Comparison of ENCODE assay signal across 11 cellular contexts in the genomic region with DNA sequence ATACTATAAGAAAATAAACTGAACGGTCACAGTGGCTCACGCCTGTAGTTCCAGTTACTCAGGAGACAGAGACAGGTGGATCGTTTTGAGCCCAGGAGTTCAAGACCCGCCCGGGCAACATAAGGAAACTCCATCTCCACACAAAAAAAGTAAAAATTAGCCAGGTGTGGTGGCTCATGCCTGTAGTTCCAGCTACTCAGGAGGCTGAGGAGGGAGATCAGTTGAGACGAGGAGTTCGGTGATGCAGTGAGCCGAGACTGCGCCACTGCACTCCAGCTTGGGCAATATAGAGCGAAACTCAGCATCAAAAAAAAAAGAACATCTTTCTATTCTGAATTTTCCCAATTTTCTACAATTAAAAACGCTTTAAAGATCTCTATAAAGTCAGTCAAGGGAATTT. TPM values are rescaled to one million over a fixed set of nuclear protein-coding genes. Genes with fewer than 3 reads are reported as not detected.
DNase-seq lines count a peak whose midpoint lies in the region; ATAC-seq lines count a peak whose summit lies in the region.
"Had no signal": no experiment of that assay in that cellular context is flagged by ENCODE, and none has a peak within 500 bp of the region (broad histone marks: within the 10 kb centered on the region; RNA-seq: fewer than 3 reads in every experiment).

No MANE protein-coding gene starts in this region.

- H4K91ac ChIP-seq in neuronal stem cell (ENCODE audit: low read depth, low read length, poor library complexity): no peak overlapping the region

- peak; percentile 25 for DNase-seq in DMS79 treated with DMSO at 0.1 percent for 48 hours (lab: John Stamatoyannopoulos, UW)
- DNase-seq in DMS79 (lab: John Stamatoyannopoulos, UW): no peak
- DNase-seq in NAMALWA (ENCODE audit: low spot score): peak; percentile 69
- DNase-seq in neuronal stem cell (ENCODE audit: low spot score): no peak
- no peak for DNase-seq in H4 (ENCODE audit: low spot score)
- DNase-seq in HUDEP-2 (lab: John Stamatoyannopoulos, UW; ENCODE audit: unreplicated experiment in 76 of 76): no peak
- DNase-seq: cortex of kidney had no signal

- peak overlapping the region; percentile 86 to 95 for H3K4me3 ChIP-seq in duodenal mucosa (ENCODE audit: low read depth in 1 of 2, low read length in 2 of 2)
- H3K4me3 ChIP-seq in neuronal stem cell (ENCODE audit: low read length in 2 of 2): no peak overlapping the region

- H2BK12ac ChIP-seq in neuronal stem cell (ENCODE audit: low read length): no peak overlapping the region

- H3K18ac ChIP-seq in neuronal stem cell (ENCODE audit: low read length): no peak overlapping the region

- H2AFZ ChIP-seq in neuronal stem cell (ENCODE audit: low read length): peak overlapping the region; percentile 93

- no peak overlapping the region for H2BK5ac ChIP-seq in neuronal stem cell (ENCODE audit: low read length)

- H3K27ac ChIP-seq in duodenal mucosa (ENCODE audit: low read depth, low read length) (no peak overlapping the region), neuronal stem cell (replicated peaks; ENCODE audit: low read length) (no peak overlapping the region)

- ATAC-seq in GM21619 (IDR thresholded peaks at IDR 0.05; ENCODE audit: unreplicated experiment): no peak

- H3K79me1 ChIP-seq in neuronal stem cell (ENCODE audit: low read depth, low read length): no peaks in the 10 kb centered on the region

- no peak overlapping the region for H3K14ac ChIP-seq in neuronal stem cell (ENCODE audit: low read length)

- no peak overlapping the region for H3K4ac ChIP-seq in neuronal stem cell (ENCODE audit: low read length)

- H3K27me3 ChIP-seq in duodenal mucosa (ENCODE audit: control insufficient read depth in 1 of 2, insufficient read depth in 2 of 2, low read length in 2 of 2): no peaks in the 10 kb centered on the region
- peaks cover 0 to 24% (median 0%) of the 10 kb centered on the region in 3 experiments for H3K27me3 ChIP-seq in neuronal stem cell (ENCODE audit: control insufficient read depth in 3 of 3, insufficient read depth in 3 of 3, low read depth in 1 of 3, low read length in 3 of 3)

- no CpG with 5 or more reads among the region's 11 CpGs for WGBS in neuronal stem cell (ENCODE audit: extremely low coverage in 2 of 2, insufficient read length in 2 of 2, insufficient replicate concordance in 1 of 2), 2 donors

- no peak overlapping the region for H2BK15ac ChIP-seq in neuronal stem cell (ENCODE audit: low read length)

- H2BK120ac ChIP-seq in neuronal stem cell (ENCODE audit: low read depth, low read length): no peak overlapping the region

- no peak overlapping the region for H2AK5ac ChIP-seq in neuronal stem cell (ENCODE audit: low read depth, low read length)

- H3K4me2 ChIP-seq in neuronal stem cell (ENCODE audit: insufficient read depth, low read length, poor library complexity, severe bottlenecking): no peak overlapping the region

- H3K23ac ChIP-seq in neuronal stem cell (ENCODE audit: low read depth, low read length, poor library complexity): no peak overlapping the region

- no peaks in the 10 kb centered on the region for H3K36me3 ChIP-seq in duodenal mucosa (ENCODE audit: control insufficient read depth in 1 of 2, insufficient read depth in 2 of 2, low read length in 2 of 2)
- peaks cover 0 to 15% of the 10 kb centered on the region in 2 donors for H3K36me3 ChIP-seq in neuronal stem cell (replicated peaks in 1 of 2; ENCODE audit: control insufficient read depth in 2 of 2, insufficient read depth in 2 of 2, low read length in 2 of 2)

- H3K9me3 ChIP-seq in duodenal mucosa (ENCODE audit: control insufficient read depth in 1 of 2, low read length in 2 of 2) (no peaks in the 10 kb centered on the region), neuronal stem cell (replicated peaks in 1 of 2; ENCODE audit: control insufficient read depth in 2 of 2, insufficient read depth in 1 of 2, low read depth in 1 of 2, low read length in 2 of 2) (peaks cover 0 to 4% of the 10 kb centered on the region in 2 donors)

- H4K8ac ChIP-seq in neuronal stem cell (ENCODE audit: low read depth, low read length): no peak overlapping the region

- H3K9ac ChIP-seq in duodenal mucosa (ENCODE audit: low read depth in 1 of 2, low read length in 2 of 2): no peak overlapping the region
- no peak overlapping the region for H3K9ac ChIP-seq in neuronal stem cell (ENCODE audit: low read depth, low read length, poor library complexity)

- H3K4me1 ChIP-seq in duodenal mucosa (ENCODE audit: control insufficient read depth in 1 of 2, insufficient read depth in 2 of 2, low read length in 2 of 2) (peaks cover 27 to 30% of the 10 kb centered on the region in 2 donors), neuronal stem cell (ENCODE audit: control insufficient read depth in 2 of 2, insufficient read depth in 1 of 2, low read depth in 1 of 2, low read length in 2 of 2) (no peaks in the 10 kb centered on the region)

RNA-seq across cellular contexts. Expression of a gene that starts 1.0 kb away (rescaled TPM):
- 236 TPM for polyA plus RNA-seq in neuronal stem cell (2013, experiment 1 of 2)
- 248 TPM for polyA plus RNA-seq in neuronal stem cell (2013, experiment 2 of 2)
- 15.2 and 25.7 TPM in 2 replicates for total RNA-seq in H4 (2014; rRNA removed; shearing (Covaris generic))

RNA-seq across cellular contexts. Expression of a gene that starts 54.2 kb away (rescaled TPM):
- not detected for polyA plus RNA-seq in neuronal stem cell (2013, experiment 1 of 2)
- polyA plus RNA-seq in neuronal stem cell (2013, experiment 2 of 2): not detected
- total RNA-seq in H4 (2014; rRNA removed; shearing (Covaris generic)): not detected in 2 replicates
- total RNA-seq: A673, left colon had no signal

Comparison
In these comparisons a context has a peak if more than half of its experiments do, and no peak if none do; other contexts are left out.
1. DNase-seq: peak in DMS79 treated with DMSO at 0.1 percent for 48 hours (single experiment) and NAMALWA (single experiment); none in DMS79 (single experiment), neuronal stem cell (single experiment), H4 (single experiment) and HUDEP-2 (0 of 76).
2. H3K4me3 ChIP-seq: peak in duodenal mucosa (2 of 2); none in neuronal stem cell (0 of 2).